ENCODE assay signal across 26 cellular contexts in genomic region chr14:96764012-96764411, GRCh38. TPM values are rescaled to one million over a fixed set of nuclear protein-coding genes. Genes with fewer than 3 reads are reported as not detected.
DNase-seq lines count a peak whose midpoint lies in the region; ATAC-seq, FAIRE-seq and TF ChIP-seq lines count a peak whose summit lies in the region.
"Had no signal": no experiment of that assay in that cellular context is flagged by ENCODE, and none has a peak within 500 bp of the region (broad histone marks: within the 10 kb centered on the region; RNA-seq: fewer than 3 reads in every experiment).

No MANE protein-coding gene starts in this region.

- no peak overlapping the region for H2BK15ac ChIP-seq in neuronal stem cell (ENCODE audit: low read length)

- no peak overlapping the region for H3K27ac ChIP-seq in HepG2 (ENCODE audit: extremely low read length, insufficient read depth, low read length)
- H3K27ac ChIP-seq in right lobe of liver: no peak overlapping the region
- H3K27ac ChIP-seq in K562 (ENCODE audit: extremely low read depth, low read depth, low read length): no peak overlapping the region
- H3K27ac ChIP-seq in neuronal stem cell (replicated peaks; ENCODE audit: low read length): no peak overlapping the region
- H3K27ac ChIP-seq: 22Rv1; A549; BLaER1 treated with 17β-estradiol and CSF1 and Interleukin-3, amounts not matched to agents 10 nM and 100 nM; C4-2B had no signal

- CTCF ChIA-PET in HepG2 (lab: Yijun Ruan, JAX; ENCODE audit: low intra/inter-chr PET ratio, low total read pairs): no interaction called here
- CTCF ChIA-PET in K562 (lab: Yijun Ruan, JAX; ENCODE audit: low intra/inter-chr PET ratio): no interaction called here

- no peak overlapping the region for H3K9ac ChIP-seq in HepG2 (ENCODE audit: insufficient read depth, low read depth, low read length)
- H3K9ac ChIP-seq in K562 (ENCODE audit: insufficient read depth in 1 of 2, low read depth in 2 of 2, low read length in 2 of 2): peak overlapping the region in 1 of 2 experiments; percentile 33; a peak in 1 of 4 replicates
- H3K9ac ChIP-seq in neuronal stem cell (ENCODE audit: low read depth, low read length, poor library complexity): no peak overlapping the region
- H3K9ac ChIP-seq: BLaER1 treated with 17β-estradiol and CSF1 and Interleukin-3, amounts not matched to agents 10 nM and 100 nM had no signal

- no peak for DNase-seq in HepG2 (ENCODE audit: low spot score)
- DNase-seq in right lobe of liver: no peak
- DNase-seq in K562 (ENCODE audit: extremely low read depth in 1 of 4, low spot score in 3 of 4): no peak
- DNase-seq in neuronal stem cell (ENCODE audit: low spot score): no peak
- no peak for DNase-seq in stimulated activated CD4-positive, alpha-beta T cell treated with anti-CD3 and anti-CD28 coated beads, Interleukin-4, amount 100 ng/mL, for 24 hours
- no peak for DNase-seq in D341Med (ENCODE audit: low spot score)
- no peak for DNase-seq in activated CD4-positive, alpha-beta T cell treated with anti-CD3 and anti-CD28 coated beads, Interleukin-2, amount 50 U/mL, for 4 hours
- DNase-seq: AML-193; Caco-2; Calu3; CD4-positive, alpha-beta T cell; CD8-positive, alpha-beta T cell; DMS 273 treated with DMSO at 0.1 percent for 48 hours; DMS153; DMS53; DMS79; DND-41; EL; GDM1 had no signal

- H3K36me3 ChIP-seq in HepG2 (replicated peaks in 1 of 2; ENCODE audit: control insufficient read depth in 1 of 2, insufficient read depth in 2 of 2, low read length in 2 of 2) (no peaks in the 10 kb centered on the region), right lobe of liver (no peaks in the 10 kb centered on the region), K562 (ENCODE audit: control insufficient read depth, insufficient read depth, low read length) (no peaks in the 10 kb centered on the region), neuronal stem cell (replicated peaks in 1 of 2; ENCODE audit: control insufficient read depth in 2 of 2, insufficient read depth in 2 of 2, low read length in 2 of 2) (no peaks in the 10 kb centered on the region)
- H3K36me3 ChIP-seq: BLaER1 treated with 17β-estradiol and CSF1 and Interleukin-3, amounts not matched to agents 10 nM and 100 nM had no signal

- TF ChIP-seq RAD21 in HepG2 (CRISPR knock-in tag; IDR thresholded peaks at IDR 0.05) (no peak), K562 (CRISPR knock-in tag; conservative IDR thresholded peaks at IDR 0.05 in 1 of 2, IDR thresholded peaks at IDR 0.05 in 1 of 2) (no peak)

- intact Hi-C loops in HepG2 (cut with micrococcal nuclease; ENCODE audit: unreplicated experiment) (no loop called here), right lobe of liver (cut with DNase I) (no loop called here), K562 (cut with micrococcal nuclease) (loop anchor here (5.0 kb wide), 1 partner anchor 88 kb away; no protein-coding TSS in a partner anchor)

- no peaks in the 10 kb centered on the region for H4K20me1 ChIP-seq in HepG2 (ENCODE audit: insufficient read depth, low read length)
- H4K20me1 ChIP-seq in K562 (replicated peaks; ENCODE audit: control insufficient read depth, insufficient read depth, low read length): no peaks in the 10 kb centered on the region
- H4K20me1 ChIP-seq: BLaER1 treated with 17β-estradiol and CSF1 and Interleukin-3, amounts not matched to agents 10 nM and 100 nM had no signal

- no peaks in the 10 kb centered on the region for H3K9me1 ChIP-seq in K562 (ENCODE audit: control insufficient read depth, insufficient read depth, low read length)

- no peak overlapping the region for H3K18ac ChIP-seq in neuronal stem cell (ENCODE audit: low read length)

- POLR2A ChIA-PET in HepG2 (lab: Yijun Ruan, JAX) (no interaction called here), K562 (lab: Yijun Ruan, JAX) (interaction anchor here (0.6 kb wide), 1 partner anchor 157 kb away, joined by 3 read pairs; no protein-coding TSS in a partner anchor)

- no peak overlapping the region for H3K14ac ChIP-seq in neuronal stem cell (ENCODE audit: low read length)

- H4K8ac ChIP-seq in neuronal stem cell (ENCODE audit: low read depth, low read length): no peak overlapping the region

- H3K4me1 ChIP-seq in HepG2 (ENCODE audit: insufficient read depth, low read length): no peaks in the 10 kb centered on the region
- H3K4me1 ChIP-seq in right lobe of liver: no peaks in the 10 kb centered on the region
- H3K4me1 ChIP-seq in K562 (replicated peaks in 1 of 2; ENCODE audit: control insufficient read depth in 2 of 2, insufficient read depth in 2 of 2, low read length in 2 of 2): no peaks in the 10 kb centered on the region
- H3K4me1 ChIP-seq in neuronal stem cell (ENCODE audit: control insufficient read depth in 2 of 2, insufficient read depth in 1 of 2, low read depth in 1 of 2, low read length in 2 of 2): no peaks in the 10 kb centered on the region
- H3K4me1 ChIP-seq: A549; BLaER1 treated with 17β-estradiol and CSF1 and Interleukin-3, amounts not matched to agents 10 nM and 100 nM; Caco-2 had no signal

- H3K4me3 ChIP-seq in HepG2 (replicated peaks in 1 of 3; ENCODE audit: insufficient read depth in 1 of 3, low read depth in 2 of 3, low read length in 3 of 3) (no peak overlapping the region), right lobe of liver (no peak overlapping the region), K562 (no peak overlapping the region), neuronal stem cell (ENCODE audit: low read length in 2 of 2) (no peak overlapping the region)
- H3K4me3 ChIP-seq: A549; BLaER1 treated with 17β-estradiol and CSF1 and Interleukin-3, amounts not matched to agents 10 nM and 100 nM; GM12878 had no signal

- in situ Hi-C loops in HepG2 (cut with HindIII; ENCODE audit: extremely low pct_ligation_motif_present, low pct_unique_long_range_greater_than_20kb) (no loop called here), K562 (cut with MboI) (no loop called here)

- H2AFZ ChIP-seq in HepG2 (ENCODE audit: low read length): no peak overlapping the region
- H2AFZ ChIP-seq in K562 (ENCODE audit: low read depth, low read length): peak overlapping the region; percentile 50; the same call in 1 of the 2 replicates
- no peak overlapping the region for H2AFZ ChIP-seq in neuronal stem cell (ENCODE audit: low read length)

- H3K9me3 ChIP-seq in HepG2 (ENCODE audit: low read length) (no peaks in the 10 kb centered on the region), right lobe of liver (no peaks in the 10 kb centered on the region), K562 (replicated peaks; ENCODE audit: control insufficient read depth, insufficient read depth, low read depth, low read length) (no peaks in the 10 kb centered on the region), neuronal stem cell (replicated peaks in 1 of 2; ENCODE audit: control insufficient read depth in 2 of 2, insufficient read depth in 1 of 2, low read depth in 1 of 2, low read length in 2 of 2) (no peaks in the 10 kb centered on the region)
- H3K9me3 ChIP-seq: BLaER1 treated with 17β-estradiol and CSF1 and Interleukin-3, amounts not matched to agents 10 nM and 100 nM; Caco-2 had no signal

- no peaks in the 10 kb centered on the region for H3K79me1 ChIP-seq in neuronal stem cell (ENCODE audit: low read depth, low read length)

- no peak for TF ChIP-seq POLR2A in HepG2 (IDR thresholded peaks at IDR 0.05; ENCODE audit: insufficient read depth in 1 of 2, low read depth in 2 of 2, low read length in 2 of 2)
- no peak for TF ChIP-seq POLR2A in right lobe of liver (IDR thresholded peaks at IDR 0.05)
- no peak for TF ChIP-seq POLR2A in K562 (conservative IDR thresholded peaks at IDR 0.05)

- H3K79me2 ChIP-seq in HepG2 (ENCODE audit: insufficient read depth, low read length) (no peaks in the 10 kb centered on the region), K562 (ENCODE audit: control insufficient read depth, insufficient read depth, low read length) (no peaks in the 10 kb centered on the region)

- TF ChIP-seq CTCF in HepG2 (CRISPR knock-in tag; IDR thresholded peaks at IDR 0.05) (no peak), right lobe of liver (IDR thresholded peaks at IDR 0.05) (no peak), K562 (IDR thresholded peaks at IDR 0.05 in 2 of 3, conservative IDR thresholded peaks at IDR 0.05 in 1 of 3; ENCODE audit: insufficient read depth in 2 of 3, low read depth in 1 of 3, low read length in 3 of 3) (no peak)

- no peak overlapping the region for H2BK12ac ChIP-seq in neuronal stem cell (ENCODE audit: low read length)

- no peak for ATAC-seq in HepG2
- no peak for ATAC-seq in right lobe of liver
- no peak for ATAC-seq in K562
- ATAC-seq: A549; CD8-positive, alpha-beta T cell; GM12878 had no signal

- peak overlapping the region; percentile 12 for H3K23ac ChIP-seq in neuronal stem cell (ENCODE audit: low read depth, low read length, poor library complexity)

- no peak overlapping the region for H3K4ac ChIP-seq in neuronal stem cell (ENCODE audit: low read length)

- 44% methylated on average over 5 of the region's 7 CpGs for WGBS in HepG2 (ENCODE audit: low lambda C conversion rate)
- 67% methylated on average over 2 of the region's 7 CpGs for WGBS in right lobe of liver (ENCODE audit: insufficient coverage, low coverage, low lambda C conversion rate, missing lambda C conversion rate)
- 17% methylated on average over 7 of the region's 7 CpGs for WGBS in K562 (ENCODE audit: insufficient coverage, low coverage, missing lambda C conversion rate)
- WGBS in neuronal stem cell (ENCODE audit: extremely low coverage in 2 of 2, insufficient read length in 2 of 2, insufficient replicate concordance in 1 of 2), 2 donors: no CpG with 5 or more reads among the region's 7 CpGs

- no TSS peak for BruUV-seq in HepG2 (replicated peaks; lab: Mats Ljungman, UMichigan)
- no TSS peak for BruUV-seq in K562 (replicated peaks; lab: Mats Ljungman, UMichigan)

- FAIRE-seq in HepG2 (lab: Jason Lieb, UNC): no peak
- FAIRE-seq in K562 (lab: Jason Lieb, UNC): no peak
- FAIRE-seq: A549, GM12878, GM12892, GM18507 had no signal

- H2AK5ac ChIP-seq in neuronal stem cell (ENCODE audit: low read depth, low read length): no peak overlapping the region

- TF ChIP-seq EP300 in HepG2 (IDR thresholded peaks at IDR 0.05; ENCODE audit: low read depth in 2 of 2, low read length in 2 of 2): no peak
- TF ChIP-seq EP300 in HepG2 (CRISPR knock-in tag; IDR thresholded peaks at IDR 0.05; ENCODE audit: borderline replicate concordance): no peak
- TF ChIP-seq EP300 in K562 (IDR thresholded peaks at IDR 0.05; ENCODE audit: low read length): no peak

- no peak overlapping the region for H2BK5ac ChIP-seq in neuronal stem cell (ENCODE audit: low read length)

- H3K4me2 ChIP-seq in HepG2 (ENCODE audit: low read depth, low read length): no peak overlapping the region
- H3K4me2 ChIP-seq in K562 (ENCODE audit: insufficient read depth, low read length): no peak overlapping the region
- no peak overlapping the region for H3K4me2 ChIP-seq in neuronal stem cell (ENCODE audit: insufficient read depth, low read length, poor library complexity, severe bottlenecking)
- H3K4me2 ChIP-seq: A549; BLaER1 treated with 17β-estradiol and CSF1 and Interleukin-3, amounts not matched to agents 10 nM and 100 nM had no signal

- no peak overlapping the region for H2BK120ac ChIP-seq in neuronal stem cell (ENCODE audit: low read depth, low read length)

- H3K27me3 ChIP-seq in HepG2 (ENCODE audit: control insufficient read depth in 1 of 2, insufficient read depth in 2 of 2, low read length in 2 of 2) (0 out of 5 replicates have a peak, but pooled peaks cover 0 to 4% of the 10 kb centered on the region in 2 experiments), right lobe of liver (no peaks in the 10 kb centered on the region), K562 (ENCODE audit: control insufficient read depth in 2 of 2, insufficient read depth in 2 of 2, low read length in 2 of 2) (peaks cover 2 to 13% of the 10 kb centered on the region in 2 experiments; a peak in 3 of 5 replicates), neuronal stem cell (ENCODE audit: control insufficient read depth in 3 of 3, insufficient read depth in 3 of 3, low read depth in 1 of 3, low read length in 3 of 3) (peaks cover 0 to 8% (median under 1%) of the 10 kb centered on the region in 3 experiments)
- H3K27me3 ChIP-seq: BLaER1 treated with 17β-estradiol and CSF1 and Interleukin-3, amounts not matched to agents 10 nM and 100 nM had no signal

- H4K91ac ChIP-seq in neuronal stem cell (ENCODE audit: low read depth, low read length, poor library complexity): no peak overlapping the region

RNA-seq across cellular contexts. Expression of gene VRK1, which starts 33.2 kb away (rescaled TPM):
- 51.3 and 60.9 TPM in 2 replicates for total RNA-seq in HepG2 (2016; rRNA removed; fragmentation: Illumina TruSeq; extraction: Trizol)
- 159 and 190 TPM in 2 replicates for total RNA-seq in HepG2 (2016; cell fraction: cytosol; rRNA removed; fragmentation: Illumina TruSeq; extraction: Trizol; ENCODE audit: low read depth)
- total RNA-seq in HepG2 (2016; cell fraction: insoluble cytoplasmic fraction; rRNA removed; fragmentation: Illumina TruSeq; extraction: Trizol): 58.7 and 61.0 TPM in 2 replicates
- total RNA-seq in HepG2 (2016; cell fraction: membrane; rRNA removed; fragmentation: Illumina TruSeq; extraction: Trizol): 78.3 and 96.8 TPM in 2 replicates
- total RNA-seq in HepG2 (2016; cell fraction: nucleus; rRNA removed; fragmentation: Illumina TruSeq; extraction: Trizol): 51.3 and 54.6 TPM in 2 replicates
- 3.3 and 7.9 TPM in 2 replicates for polyA plus RNA-seq in HepG2 (2011; rRNA removed)
- 3.5 and 3.7 TPM in 2 replicates for polyA plus RNA-seq in HepG2 (2011; cell fraction: cytosol; rRNA removed)
- polyA plus RNA-seq in HepG2 (2011; cell fraction: nucleus; rRNA removed): 2.5 and 4.9 TPM in 2 replicates
- polyA plus RNA-seq in HepG2 (2012): 6.0 and 14.0 TPM in 2 replicates
- polyA plus RNA-seq in HepG2 (2016; cell fraction: cytosol; fragmentation: Illumina TruSeq; extraction: Trizol; ENCODE audit: low read depth): 3.9 and 4.2 TPM in 2 replicates
- 50.3 and 57.0 TPM in 2 replicates for polyA plus RNA-seq in HepG2 (2016; cell fraction: insoluble cytoplasmic fraction; fragmentation: Illumina TruSeq; extraction: Trizol; ENCODE audit: low read depth)
- 4.0 and 6.2 TPM in 2 replicates for polyA plus RNA-seq in HepG2 (2016; cell fraction: membrane; fragmentation: Illumina TruSeq; extraction: Trizol; ENCODE audit: low read depth)
- polyA plus RNA-seq in HepG2 (2016; cell fraction: nucleus; fragmentation: Illumina TruSeq; extraction: Trizol; ENCODE audit: insufficient read depth, low read depth): 26.4 and 41.3 TPM in 2 replicates
- polyA minus RNA-seq in HepG2 (2011; rRNA and poly(A)+ RNA removed; ENCODE audit: low replicate concordance): 4.6 and 22.0 TPM in 2 replicates
- 11.9 and 12.9 TPM in 2 replicates for polyA minus RNA-seq in HepG2 (2011; cell fraction: cytosol; rRNA and poly(A)+ RNA removed)
- 30.6 TPM in 2 replicates for polyA minus RNA-seq in HepG2 (2011; cell fraction: nucleus; rRNA and poly(A)+ RNA removed)
- 1 to 10 TPM; 1.8 to 6.9 (median 3.8) TPM for total RNA-seq in right lobe of liver
- 26.3 and 101 TPM in 2 replicates for total RNA-seq in K562 (2011; cell fraction: chromatin; rRNA removed; ENCODE audit: low replicate concordance)
- 11.8 and 19.5 TPM in 2 replicates for total RNA-seq in K562 (2011; cell fraction: nucleolus; rRNA removed)
- 31.3 and 31.5 TPM in 2 replicates for total RNA-seq in K562 (2011; cell fraction: nucleoplasm; rRNA removed)
- total RNA-seq in K562 (2014; rRNA removed): 78.9 and 99.7 TPM in 2 replicates
- total RNA-seq in K562 (2014; rRNA removed; fragmentation: Illumina TruSeq; extraction: Trizol): 144 and 166 TPM in 2 replicates
- total RNA-seq in K562 (2015; rRNA removed; fragmentation: Illumina TruSeq; extraction: Trizol): 109 and 116 TPM in 2 replicates
- 83.6 and 84.0 TPM in 2 replicates for total RNA-seq in K562 (2021)
- 63.0 and 93.8 TPM in 2 replicates for polyA plus RNA-seq in K562 (2011; rRNA removed)
- 14.3 and 34.5 TPM in 2 replicates for polyA plus RNA-seq in K562 (2011; cell fraction: cytosol; rRNA removed)
- polyA plus RNA-seq in K562 (2011; cell fraction: nucleus; rRNA removed): 19.3 and 28.7 TPM in 2 replicates
- 68.0 and 79.5 TPM in 2 replicates for polyA plus RNA-seq in K562 (2012)
- 91.4 and 106 TPM in 2 replicates for polyA plus RNA-seq in K562 (2014; fragmentation: Illumina TruSeq; extraction: Trizol)
- 100 to 1,000 TPM; 177 TPM for polyA plus RNA-seq in K562 (2014; fragmentation: Nextera tagmentation; extraction: Ambion mirVana)
- polyA plus RNA-seq in K562 (2014; rRNA removed): 98.5 and 119 TPM in 2 replicates
- 128 and 131 TPM in 2 replicates for polyA minus RNA-seq in K562 (2011; rRNA and poly(A)+ RNA removed)
- 38.6 and 42.2 TPM in 2 replicates for polyA minus RNA-seq in K562 (2011; cell fraction: cytosol; rRNA and poly(A)+ RNA removed)
- 47.5 and 94.1 TPM in 2 replicates for polyA minus RNA-seq in K562 (2011; cell fraction: nucleus; rRNA and poly(A)+ RNA removed)
- polyA plus RNA-seq in neuronal stem cell (2013, experiment 1 of 2): 64.4 TPM
- polyA plus RNA-seq in neuronal stem cell (2013, experiment 2 of 2): 72.3 TPM

Comparison
In these comparisons a context has a peak if more than half of its experiments do, and no peak if none do; other contexts are left out.
1. Of the 241 proteins assayed by ChIP-seq in both HepG2 and K562: peak only in HepG2: none; only in K562: none; in both: HINFP; in neither: 240.